1 cellular context compared by ENCODE assay signal in genomic region chr13:30441304-30441703, GRCh38.
TF ChIP-seq lines count a peak whose summit lies in the region.

No MANE protein-coding gene starts in this region.

TF ChIP-seq in GM12878, 131 proteins besides CTCF, POLR2A, EP300 and RAD21:
- peak; percentile 31; the same call in 1 of the 2 replicates for TF ChIP-seq IKZF1 (conservative IDR thresholded peaks at IDR 0.05)
- peak; percentile 56 for TF ChIP-seq MTA2 (IDR thresholded peaks at IDR 0.05; ENCODE audit: low read depth)
- TF ChIP-seq ZNF687 (IDR thresholded peaks at IDR 0.05), result peak; percentile 74; the same call in 1 of the 2 replicates
- TF ChIP-seq ESRRA (IDR thresholded peaks at IDR 0.05; ENCODE audit: low read length), result no peak
- TF ChIP-seq, protein P1, sequence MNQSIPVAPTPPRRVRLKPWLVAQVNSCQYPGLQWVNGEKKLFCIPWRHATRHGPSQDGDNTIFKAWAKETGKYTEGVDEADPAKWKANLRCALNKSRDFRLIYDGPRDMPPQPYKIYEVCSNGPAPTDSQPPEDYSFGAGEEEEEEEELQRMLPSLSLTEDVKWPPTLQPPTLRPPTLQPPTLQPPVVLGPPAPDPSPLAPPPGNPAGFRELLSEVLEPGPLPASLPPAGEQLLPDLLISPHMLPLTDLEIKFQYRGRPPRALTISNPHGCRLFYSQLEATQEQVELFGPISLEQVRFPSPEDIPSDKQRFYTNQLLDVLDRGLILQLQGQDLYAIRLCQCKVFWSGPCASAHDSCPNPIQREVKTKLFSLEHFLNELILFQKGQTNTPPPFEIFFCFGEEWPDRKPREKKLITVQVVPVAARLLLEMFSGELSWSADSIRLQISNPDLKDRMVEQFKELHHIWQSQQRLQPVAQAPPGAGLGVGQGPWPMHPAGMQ (IDR thresholded peaks at IDR 0.05; ENCODE audit: borderline replicate concordance), result no peak
- TF ChIP-seq GATAD2B (conservative IDR thresholded peaks at IDR 0.05; ENCODE audit: low read depth), result no peak
- 0 out of 2 replicates have a peak, but pooled peaks have one; percentile 14 for TF ChIP-seq RELB (IDR thresholded peaks at IDR 0.05; ENCODE audit: low read depth)
- no peak for TF ChIP-seq EGR1 (IDR thresholded peaks at IDR 0.05; ENCODE audit: borderline replicate concordance in 1 of 2, low read depth in 2 of 2, low read length in 2 of 2)
- 0 out of 2 replicates have a peak, but pooled peaks have one; percentile 15 for TF ChIP-seq NR2F1 (conservative IDR thresholded peaks at IDR 0.05)
- TF ChIP-seq DPF2 (IDR thresholded peaks at IDR 0.05), result 0 out of 2 replicates have a peak, but pooled peaks have one; percentile 21
- TF ChIP-seq IKZF2 (IDR thresholded peaks at IDR 0.05), result 0 out of 4 replicates have a peak, but pooled peaks of 1 of the 2 experiments have one; percentile 19
- no peak for TF ChIP-seq FOS (IDR thresholded peaks at IDR 0.05; ENCODE audit: borderline replicate concordance, extremely low read depth, insufficient read length)
TF ChIP-seq in GM12878: peak in this region for 7.
